In genomic region chr10:113356794-113357687, GRCh38 we compare ENCODE assay signal across 12 cellular contexts.
"Had no signal": no experiment of that assay in that cellular context is flagged by ENCODE, and none has a peak within 500 bp of the region (broad histone marks: within the 10 kb centered on the region; RNA-seq: fewer than 3 reads in every experiment).

No MANE protein-coding gene starts in this region.

- H3K36me3 ChIP-seq: spleen had no signal

- H3K4me3 ChIP-seq: psoas muscle, spleen, testis had no signal

- DNase-seq: activated CD4-positive, alpha-beta T cell treated with anti-CD3 and anti-CD28 coated beads, Interleukin-2, amount 50 U/mL, for 1 hour; activated naive CD4-positive, alpha-beta T cell; activated naive CD8-positive, alpha-beta T cell treated with anti-CD3 and anti-CD28 coated beads, Interleukin-2, amount 10 ng/mL, durations not matched to agents 7 days and 5 days; aorta; cortex of kidney; effector CD4-positive, alpha-beta T cell; psoas muscle; spleen; testis had no signal

- H3K4me1 ChIP-seq: psoas muscle, spleen, testis had no signal

- H3K9me3 ChIP-seq: psoas muscle, spleen, testis had no signal

- ATAC-seq: activated CD4-positive, CD25-positive, alpha-beta regulatory T cell treated with anti-CD3 and anti-CD28 coated beads, Interleukin-2, amount 50 U/mL, for 24 hours; left lobe of liver; psoas muscle; sciatic nerve had no signal

- H3K27ac ChIP-seq: psoas muscle, spleen, testis had no signal

- H3K27me3 ChIP-seq: spleen, testis had no signal
